In the genomic region with DNA sequence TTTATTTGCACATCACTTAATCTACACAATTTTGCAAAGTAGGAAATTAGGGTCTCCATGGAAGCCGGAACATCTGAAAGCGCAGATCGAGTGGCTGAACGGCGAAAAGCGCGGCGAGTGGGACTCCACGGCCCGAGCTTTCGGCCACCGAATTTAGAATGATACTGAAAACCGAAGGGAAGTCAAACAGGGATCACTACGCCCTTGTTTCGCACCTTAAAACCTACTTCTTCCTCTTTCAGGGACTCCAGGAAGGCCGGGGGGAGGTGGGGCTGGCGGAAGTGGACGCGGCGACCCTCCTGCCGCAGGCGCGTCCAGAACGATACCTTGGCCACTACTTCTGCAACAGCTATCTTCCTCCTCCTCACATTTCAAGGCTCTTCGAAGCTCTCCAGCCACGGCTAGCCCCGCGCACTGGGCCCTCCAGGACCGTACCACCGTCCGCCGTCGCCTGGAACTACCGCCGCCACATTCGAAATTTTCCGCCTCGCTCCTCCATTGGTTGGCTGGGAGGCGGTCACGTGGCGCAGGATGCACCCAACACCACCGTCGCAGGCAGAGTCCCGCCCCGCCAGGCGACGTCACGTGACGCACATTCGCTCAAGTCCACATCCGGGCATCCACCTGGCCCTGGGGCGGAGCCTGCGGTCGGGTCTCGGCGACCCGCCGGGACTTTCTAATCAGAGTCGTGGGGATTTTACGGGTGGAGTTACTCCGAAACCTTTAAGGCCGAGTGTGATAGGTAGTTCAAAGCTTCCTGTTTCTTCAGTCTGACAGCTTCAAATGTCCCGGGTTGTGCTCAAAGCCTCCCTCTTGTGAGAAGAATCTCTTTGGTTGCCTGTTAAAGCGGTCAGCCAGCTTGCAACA, we compare ENCODE assay signal across 8 cellular contexts. TPM values are rescaled to one million over a fixed set of nuclear protein-coding genes. Genes with fewer than 3 reads are reported as not detected.
DNase-seq lines count a peak whose midpoint lies in the region; ATAC-seq and TF ChIP-seq lines count a peak whose summit lies in the region.

A gene (minus strand): TSS at position 474 of the 867 bp plus-strand sequence. CDS start 2,179 bp downstream, outside the sequence.

- H3K4me1 ChIP-seq in SJSA1 (replicated peaks) = peaks cover 5% of the 10 kb centered on the region
- H3K4me1 ChIP-seq in gastroesophageal sphincter = peaks cover 0 to 19% (median 6%) of the 10 kb centered on the region in 3 donors
- H3K4me1 ChIP-seq in neutrophil (ENCODE audit: control insufficient read depth in 1 of 2, insufficient read depth in 1 of 2, low read depth in 1 of 2, low read length in 1 of 2) = peaks cover 21 to 27% of the 10 kb centered on the region in 2 experiments

- H3K36me3 ChIP-seq in SJSA1 = peaks cover 20% of the 10 kb centered on the region
- H3K36me3 ChIP-seq in gastroesophageal sphincter = no peaks in the 10 kb centered on the region
- no peaks in the 10 kb centered on the region for H3K36me3 ChIP-seq in neutrophil

- TF ChIP-seq CTCF in gastroesophageal sphincter (IDR thresholded peaks at IDR 0.05) (peak in 1 of 4 experiments; percentile 14), neutrophil (IDR thresholded peaks at IDR 0.05) (peak; percentile 28)

- peak; percentile 74 to 85 for TF ChIP-seq POLR2A in gastroesophageal sphincter (IDR thresholded peaks at IDR 0.05)

- peak within 1 kb of the TSS; percentile 66 for H3K4me3 ChIP-seq in SJSA1
- peak within 1 kb of the TSS; percentile 54 to 61 for H3K4me3 ChIP-seq in gastroesophageal sphincter
- peak within 1 kb of the TSS; percentile 86 to 89 for H3K4me3 ChIP-seq in neutrophil (ENCODE audit: low read depth in 1 of 2, low read length in 1 of 2)

- H3K27ac ChIP-seq in SJSA1 (peak within 1 kb of the TSS; percentile 90), gastroesophageal sphincter (peak within 1 kb of the TSS; percentile 84 to 92 (median 88)), neutrophil (peak within 1 kb of the TSS; percentile 91)

- CTCF ChIA-PET in HEK293T (lab: Yijun Ruan, JAX) = interaction anchor here (0.5 to 0.8 kb wide), 3 partner anchors 10 to 837 kb away, joined by 3 read pairs; no protein-coding TSS in a partner anchor

- WGBS in gastroesophageal sphincter (ENCODE audit: low coverage in 1 of 2), 2 donors = 0% methylated on average over 9 to 33 of the region's 64 CpGs

- no peaks in the 10 kb centered on the region for H3K9me3 ChIP-seq in SJSA1 (replicated peaks)
- no peaks in the 10 kb centered on the region for H3K9me3 ChIP-seq in gastroesophageal sphincter
- H3K9me3 ChIP-seq in neutrophil = no peaks in the 10 kb centered on the region

- ATAC-seq in gastroesophageal sphincter = peak; percentile 100

- no peak for TF ChIP-seq EP300 in gastroesophageal sphincter (IDR thresholded peaks at IDR 0.05)

- POLR2A ChIA-PET in HEK293T (lab: Yijun Ruan, JAX) = interaction anchor here (0.9 to 1.4 kb wide), 3 partner anchors 9 to 146 kb away, joined by 3 to 6 read pairs (median 4); a partner anchor contains a TSS

- H3K27me3 ChIP-seq in SJSA1 (replicated peaks) (no peaks in the 10 kb centered on the region), gastroesophageal sphincter (no peaks in the 10 kb centered on the region), neutrophil (no peaks in the 10 kb centered on the region)

- peak; percentile 99 for DNase-seq in GM03348 (ENCODE audit: low spot score)
- peak; percentile 96 for DNase-seq in HEK293T (ENCODE audit: extremely low spot score)
- peak; percentile 97 for DNase-seq in MV-4-11 (lab: John Stamatoyannopoulos, UW)
- peak; percentile 88 to 96 for DNase-seq in SJSA1 (ENCODE audit: low read depth in 1 of 2, low spot score in 2 of 2)
- DNase-seq in activated naive CD4-positive, alpha-beta T cell (lab: John Stamatoyannopoulos, UW) = peak; percentile 95 to 99 (median 98)
- peak; percentile 99 for DNase-seq in superior temporal gyrus (ENCODE audit: extremely low spot score)

TF ChIP-seq in HEK293T, 16 proteins besides CTCF, POLR2A, EP300 and RAD21:
- peak; percentile 96 for TF ChIP-seq L3MBTL2 (conservative IDR thresholded peaks at IDR 0.05)
- TF ChIP-seq ZNF384 (IDR thresholded peaks at IDR 0.05) = no peak
- TF ChIP-seq, protein P1, sequence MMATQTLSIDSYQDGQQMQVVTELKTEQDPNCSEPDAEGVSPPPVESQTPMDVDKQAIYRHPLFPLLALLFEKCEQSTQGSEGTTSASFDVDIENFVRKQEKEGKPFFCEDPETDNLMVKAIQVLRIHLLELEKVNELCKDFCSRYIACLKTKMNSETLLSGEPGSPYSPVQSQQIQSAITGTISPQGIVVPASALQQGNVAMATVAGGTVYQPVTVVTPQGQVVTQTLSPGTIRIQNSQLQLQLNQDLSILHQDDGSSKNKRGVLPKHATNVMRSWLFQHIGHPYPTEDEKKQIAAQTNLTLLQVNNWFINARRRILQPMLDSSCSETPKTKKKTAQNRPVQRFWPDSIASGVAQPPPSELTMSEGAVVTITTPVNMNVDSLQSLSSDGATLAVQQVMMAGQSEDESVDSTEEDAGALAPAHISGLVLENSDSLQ (IDR thresholded peaks at IDR 0.05) = 0 out of 2 replicates have a peak, but pooled peaks have one; percentile 8
- TF ChIP-seq FOXM1 (IDR thresholded peaks at IDR 0.05; ENCODE audit: borderline replicate concordance) = peak; percentile 91
TF ChIP-seq in HEK293T: peak in this region for 3.

RNA-seq across cellular contexts. Expression of the gene that starts here (rescaled TPM):
- total RNA-seq in SJSA1 (2014; rRNA removed; shearing (Covaris generic)) = 11.7 and 22.5 TPM in 2 replicates
- 1 to 10 TPM in 1 of 4 donors, under 1 TPM in 1, not detected in 2; 0.54 to 2.2 TPM for total RNA-seq in gastroesophageal sphincter

Comparison
In these comparisons a context has a peak if more than half of its experiments do, and no peak if none do; other contexts are left out.
1. Peak in every context shown above with its lines: DNase-seq, ATAC-seq, H3K4me3 ChIP-seq and H3K27ac ChIP-seq.